ENCODE assay signal across 1 cellular context in the genomic region with DNA sequence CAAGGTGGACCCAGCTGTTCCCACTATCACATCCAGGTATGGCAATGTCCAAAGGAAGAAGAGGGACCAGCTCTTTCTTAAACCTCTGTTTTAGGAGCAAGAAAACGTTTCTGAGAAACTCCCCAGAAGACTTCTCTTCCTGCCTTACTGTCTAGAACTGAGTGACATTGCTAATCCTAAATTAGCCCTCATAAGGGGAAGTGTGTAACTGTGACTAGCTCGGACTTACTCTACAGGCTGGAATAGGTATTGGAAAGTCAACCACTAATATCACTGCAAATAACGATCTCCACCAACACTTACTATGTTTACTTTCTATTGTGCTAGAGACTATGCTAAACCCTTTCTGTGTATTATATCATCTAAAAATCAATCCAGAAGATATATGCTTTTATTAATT.
TF ChIP-seq lines count a peak whose summit lies in the region.

No MANE protein-coding gene starts in this region.

TF ChIP-seq in K562, 482 proteins besides CTCF, POLR2A, EP300 and RAD21 (continued from another document):
- TF ChIP-seq, protein P1, sequence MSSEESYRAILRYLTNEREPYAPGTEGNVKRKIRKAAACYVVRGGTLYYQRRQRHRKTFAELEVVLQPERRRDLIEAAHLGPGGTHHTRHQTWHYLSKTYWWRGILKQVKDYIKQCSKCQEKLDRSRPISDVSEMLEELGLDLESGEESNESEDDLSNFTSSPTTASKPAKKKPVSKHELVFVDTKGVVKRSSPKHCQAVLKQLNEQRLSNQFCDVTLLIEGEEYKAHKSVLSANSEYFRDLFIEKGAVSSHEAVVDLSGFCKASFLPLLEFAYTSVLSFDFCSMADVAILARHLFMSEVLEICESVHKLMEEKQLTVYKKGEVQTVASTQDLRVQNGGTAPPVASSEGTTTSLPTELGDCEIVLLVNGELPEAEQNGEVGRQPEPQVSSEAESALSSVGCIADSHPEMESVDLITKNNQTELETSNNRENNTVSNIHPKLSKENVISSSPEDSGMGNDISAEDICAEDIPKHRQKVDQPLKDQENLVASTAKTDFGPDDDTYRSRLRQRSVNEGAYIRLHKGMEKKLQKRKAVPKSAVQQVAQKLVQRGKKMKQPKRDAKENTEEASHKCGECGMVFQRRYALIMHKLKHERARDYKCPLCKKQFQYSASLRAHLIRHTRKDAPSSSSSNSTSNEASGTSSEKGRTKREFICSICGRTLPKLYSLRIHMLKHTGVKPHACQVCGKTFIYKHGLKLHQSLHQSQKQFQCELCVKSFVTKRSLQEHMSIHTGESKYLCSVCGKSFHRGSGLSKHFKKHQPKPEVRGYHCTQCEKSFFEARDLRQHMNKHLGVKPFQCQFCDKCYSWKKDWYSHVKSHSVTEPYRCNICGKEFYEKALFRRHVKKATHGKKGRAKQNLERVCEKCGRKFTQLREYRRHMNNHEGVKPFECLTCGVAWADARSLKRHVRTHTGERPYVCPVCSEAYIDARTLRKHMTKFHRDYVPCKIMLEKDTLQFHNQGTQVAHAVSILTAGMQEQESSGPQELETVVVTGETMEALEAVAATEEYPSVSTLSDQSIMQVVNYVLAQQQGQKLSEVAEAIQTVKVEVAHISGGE (CRISPR knock-in tag; IDR thresholded peaks at IDR 0.05) = no peak
- TF ChIP-seq SPI1 (IDR thresholded peaks at IDR 0.05; ENCODE audit: borderline replicate concordance, low read depth, low read length) = peak; percentile 94
- no peak for TF ChIP-seq SIX5 (IDR thresholded peaks at IDR 0.05; ENCODE audit: borderline replicate concordance in 1 of 2, insufficient read depth in 1 of 2, low read depth in 1 of 2, low read length in 2 of 2)
- TF ChIP-seq HMBOX1 (IDR thresholded peaks at IDR 0.05) = peak; percentile 88
- TF ChIP-seq, protein P2, sequence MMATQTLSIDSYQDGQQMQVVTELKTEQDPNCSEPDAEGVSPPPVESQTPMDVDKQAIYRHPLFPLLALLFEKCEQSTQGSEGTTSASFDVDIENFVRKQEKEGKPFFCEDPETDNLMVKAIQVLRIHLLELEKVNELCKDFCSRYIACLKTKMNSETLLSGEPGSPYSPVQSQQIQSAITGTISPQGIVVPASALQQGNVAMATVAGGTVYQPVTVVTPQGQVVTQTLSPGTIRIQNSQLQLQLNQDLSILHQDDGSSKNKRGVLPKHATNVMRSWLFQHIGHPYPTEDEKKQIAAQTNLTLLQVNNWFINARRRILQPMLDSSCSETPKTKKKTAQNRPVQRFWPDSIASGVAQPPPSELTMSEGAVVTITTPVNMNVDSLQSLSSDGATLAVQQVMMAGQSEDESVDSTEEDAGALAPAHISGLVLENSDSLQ (IDR thresholded peaks at IDR 0.05) = peak; percentile 63
- 0 out of 2 replicates have a peak, but pooled peaks have one; percentile 54 for TF ChIP-seq NFE2 (IDR thresholded peaks at IDR 0.05; ENCODE audit: low read depth)
